ENCODE assay signal across 11 cellular contexts in genomic region chr5:131530706-131531331, GRCh38.
A peak's percentile ranks its signal among the peaks of the same experiment; 100 is the strongest.
DNase-seq lines count a peak whose midpoint lies in the region; ATAC-seq lines count a peak whose summit lies in the region.
"Had no signal": no experiment of that assay in that cellular context is flagged by ENCODE, and none has a peak within 500 bp of the region (broad histone marks: within the 10 kb centered on the region; RNA-seq: fewer than 3 reads in every experiment).

No MANE protein-coding gene starts in this region.

- H3K4me3 Mint-ChIP-seq in activated naive CD4-positive, alpha-beta T cell treated with anti-CD3 and anti-CD28 coated beads for 36 hours, result peak overlapping the region; percentile 50
- H3K4me3 Mint-ChIP-seq in activated naive CD8-positive, alpha-beta T cell treated with anti-CD3 and anti-CD28 coated beads, Interleukin-2, amount 10 ng/mL, durations not matched to agents 7 days and 5 days, result peak overlapping the region; percentile 63

- intact Hi-C loops in activated naive CD4-positive, alpha-beta T cell treated with anti-CD3 and anti-CD28 coated beads for 36 hours (cut with micrococcal nuclease), result loop anchor here (5.0 to 10.0 kb wide), 3 partner anchors 359 to 884 kb away; partner anchors contain the start of genes LYRM7 and SLC22A4

- H3K4me1 Mint-ChIP-seq in activated naive CD4-positive, alpha-beta T cell treated with anti-CD3 and anti-CD28 coated beads for 36 hours (ENCODE audit: low read depth), result peaks cover 75% of the 10 kb centered on the region
- peaks cover 52% of the 10 kb centered on the region for H3K4me1 Mint-ChIP-seq in activated naive CD8-positive, alpha-beta T cell treated with anti-CD3 and anti-CD28 coated beads, Interleukin-2, amount 10 ng/mL, durations not matched to agents 7 days and 5 days

- peak overlapping the region; percentile 84 for H3K27ac Mint-ChIP-seq in activated naive CD4-positive, alpha-beta T cell treated with anti-CD3 and anti-CD28 coated beads for 36 hours
- peak overlapping the region; percentile 80 for H3K27ac Mint-ChIP-seq in activated naive CD8-positive, alpha-beta T cell treated with anti-CD3 and anti-CD28 coated beads, Interleukin-2, amount 10 ng/mL, durations not matched to agents 7 days and 5 days

- H3K27me3 Mint-ChIP-seq in activated naive CD4-positive, alpha-beta T cell treated with anti-CD3 and anti-CD28 coated beads for 36 hours (ENCODE audit: low read depth), result no peaks in the 10 kb centered on the region
- no peaks in the 10 kb centered on the region for H3K27me3 Mint-ChIP-seq in activated naive CD8-positive, alpha-beta T cell treated with anti-CD3 and anti-CD28 coated beads, Interleukin-2, amount 10 ng/mL, durations not matched to agents 7 days and 5 days

- CTCF ChIA-PET in activated naive CD4-positive, alpha-beta T cell treated with anti-CD3 and anti-CD28 coated beads for 36 hours (lab: Charles Lee), result interaction anchor here (0.6 to 2.2 kb wide), 3 partner anchors 11 to 177 kb away, joined by 3 to 10 read pairs (median 3); no protein-coding TSS in a partner anchor

- POLR2A ChIA-PET in activated naive CD8-positive, alpha-beta T cell treated with anti-CD3 and anti-CD28 coated beads, Interleukin-2, amount 10 ng/mL, durations not matched to agents 7 days and 5 days (lab: Charles Lee), result interaction anchor here (1.6 kb wide), 1 partner anchor 16 kb away, joined by 3 read pairs; no protein-coding TSS in a partner anchor

- peak; percentile 51 for ATAC-seq in activated naive CD8-positive, alpha-beta T cell treated with anti-CD3 and anti-CD28 coated beads, Interleukin-2, amount 10 ng/mL, durations not matched to agents 7 days and 5 days (ENCODE audit: low read depth)
- no peak for ATAC-seq in GM21825 (IDR thresholded peaks at IDR 0.05; ENCODE audit: unreplicated experiment)
- ATAC-seq in HG03571 (IDR thresholded peaks at IDR 0.05; ENCODE audit: unreplicated experiment), result no peak
- ATAC-seq: body of pancreas, sciatic nerve had no signal

- no peaks in the 10 kb centered on the region for H3K9me3 Mint-ChIP-seq in activated naive CD4-positive, alpha-beta T cell treated with anti-CD3 and anti-CD28 coated beads for 36 hours
- no peaks in the 10 kb centered on the region for H3K9me3 Mint-ChIP-seq in activated naive CD8-positive, alpha-beta T cell treated with anti-CD3 and anti-CD28 coated beads, Interleukin-2, amount 10 ng/mL, durations not matched to agents 7 days and 5 days

- H3K36me3 Mint-ChIP-seq in activated naive CD4-positive, alpha-beta T cell treated with anti-CD3 and anti-CD28 coated beads for 36 hours (ENCODE audit: low read depth), result peaks cover 1% of the 10 kb centered on the region
- H3K36me3 Mint-ChIP-seq in activated naive CD8-positive, alpha-beta T cell treated with anti-CD3 and anti-CD28 coated beads, Interleukin-2, amount 10 ng/mL, durations not matched to agents 7 days and 5 days, result peaks cover 12% of the 10 kb centered on the region

- no peak for DNase-seq in activated naive CD4-positive, alpha-beta T cell treated with anti-CD3 and anti-CD28 coated beads for 36 hours
- DNase-seq in activated naive CD4-positive, alpha-beta T cell treated with Interleukin-2 at 50 U/mL for 16 hours, result no peak
- DNase-seq in NCI-H2029 (lab: John Stamatoyannopoulos, UW) (peak; percentile 40), superior temporal gyrus (ENCODE audit: extremely low spot score) (peak; percentile 56), DMS79 treated with DMSO at 0.1 percent for 48 hours (lab: John Stamatoyannopoulos, UW) (no peak)
- DNase-seq in activated naive CD8-positive, alpha-beta T cell treated with anti-CD3 and anti-CD28 coated beads, Interleukin-2, amount 10 ng/mL, durations not matched to agents 7 days and 5 days, result no peak
- DNase-seq: BE2C, body of pancreas had no signal

Comparison
In these comparisons a context has a peak if more than half of its experiments do, and no peak if none do; other contexts are left out.
1. DNase-seq: peak in NCI-H2029 (single experiment) and superior temporal gyrus (single experiment); none in activated naive CD4-positive, alpha-beta T cell treated with anti-CD3 and anti-CD28 coated beads for 36 hours (single experiment), activated naive CD4-positive, alpha-beta T cell treated with Interleukin-2 at 50 U/mL for 16 hours (single experiment), activated naive CD8-positive, alpha-beta T cell treated with anti-CD3 and anti-CD28 coated beads, Interleukin-2, amount 10 ng/mL, durations not matched to agents 7 days and 5 days (single experiment) and DMS79 treated with DMSO at 0.1 percent for 48 hours (single experiment).